ENCODE assay signal across 15 cellular contexts in the genomic region with DNA sequence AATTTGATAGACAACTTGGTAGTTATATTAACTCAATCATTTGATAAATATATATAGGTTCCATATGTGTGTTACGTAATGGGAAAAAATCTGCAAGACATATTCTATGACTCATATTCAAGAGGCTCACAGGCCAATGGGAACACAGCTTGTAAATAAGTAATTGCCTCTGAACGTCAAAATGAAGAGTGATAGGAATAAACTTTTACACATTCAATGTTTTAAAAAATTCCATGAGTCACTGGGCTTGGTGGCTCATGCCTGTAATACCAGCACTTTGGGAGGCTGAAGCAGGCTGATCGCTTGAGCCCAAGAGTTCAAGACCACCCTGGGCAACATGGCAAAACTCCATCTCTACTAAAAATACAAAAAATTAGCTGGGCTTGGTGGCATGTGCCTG.
DNase-seq lines count a peak whose midpoint lies in the region; ATAC-seq and TF ChIP-seq lines count a peak whose summit lies in the region.
"Had no signal": no experiment of that assay in that cellular context is flagged by ENCODE, and none has a peak within 500 bp of the region (broad histone marks: within the 10 kb centered on the region; RNA-seq: fewer than 3 reads in every experiment).

No MANE protein-coding gene starts in this region.

- no peak for ATAC-seq in HG03432 (IDR thresholded peaks at IDR 0.05; ENCODE audit: unreplicated experiment)
- ATAC-seq: activated naive CD4-positive, alpha-beta T cell treated with anti-CD3 and anti-CD28 coated beads, Interleukin-2, amount 50 U/mL, for 72 hours; esophagus mucosa had no signal

- peak; percentile 68 for DNase-seq in AG08396 (ENCODE audit: low spot score)
- DNase-seq in M059J (ENCODE audit: low read depth) = peak; percentile 99
- peak; percentile 95 for DNase-seq in amniotic epithelial cell (ENCODE audit: low read depth)
- peak; percentile 69 for DNase-seq in kidney epithelial cell (ENCODE audit: low read depth)
- DNase-seq in WERI-Rb-1 = no peak
- DNase-seq in HEK293T (ENCODE audit: extremely low spot score) = no peak
- DNase-seq in inferior parietal cortex (ENCODE audit: extremely low spot score) = no peak
- DNase-seq: activated CD4-positive, alpha-beta T cell treated with anti-CD3 and anti-CD28 coated beads, Interleukin-2, amount 10 ng/mL, durations not matched to agents 24 days and 14 days; mesendoderm; NCI-H1048; stimulated activated naive CD4-positive, alpha-beta T cell had no signal

- no peak overlapping the region for H3K27ac ChIP-seq in WERI-Rb-1

- H3K27me3 ChIP-seq in kidney epithelial cell (ENCODE audit: control insufficient read depth, insufficient read depth, low read length) = no peaks in the 10 kb centered on the region
- no peaks in the 10 kb centered on the region for H3K27me3 ChIP-seq in WERI-Rb-1 (ENCODE audit: insufficient read depth, low read depth, severe bottlenecking)

- no peak for TF ChIP-seq CTCF in kidney epithelial cell (IDR thresholded peaks at IDR 0.05; ENCODE audit: insufficient read depth, low read length, poor library complexity, severe bottlenecking)
- TF ChIP-seq CTCF in WERI-Rb-1 (IDR thresholded peaks at IDR 0.05; ENCODE audit: low read depth, low read length) = no peak

- POLR2A ChIA-PET in HEK293T (lab: Yijun Ruan, JAX) = no interaction called here

- CTCF ChIA-PET in HEK293T (lab: Yijun Ruan, JAX) = no interaction called here

- H3K36me3 ChIP-seq in kidney epithelial cell (ENCODE audit: control insufficient read depth, insufficient read depth, low read length) (no peaks in the 10 kb centered on the region), WERI-Rb-1 (no peaks in the 10 kb centered on the region)

- peaks cover 5% of the 10 kb centered on the region for H3K9me3 ChIP-seq in WERI-Rb-1 (ENCODE audit: severe bottlenecking)

- H3K4me3 ChIP-seq in kidney epithelial cell (ENCODE audit: low read depth, low read length) (no peak overlapping the region), WERI-Rb-1 (ENCODE audit: low read depth, low read length) (no peak overlapping the region)
- H3K4me3 ChIP-seq: skin epidermis had no signal

TF ChIP-seq in HEK293T, 16 proteins besides CTCF, POLR2A, EP300 and RAD21:
- TF ChIP-seq L3MBTL2 (conservative IDR thresholded peaks at IDR 0.05) = no peak
- TF ChIP-seq ARNT (IDR thresholded peaks at IDR 0.05) = no peak
- no peak for TF ChIP-seq BHLHE40 (IDR thresholded peaks at IDR 0.05; ENCODE audit: borderline replicate concordance)
- no peak for TF ChIP-seq CTBP1 (IDR thresholded peaks at IDR 0.05; ENCODE audit: borderline replicate concordance)
- TF ChIP-seq ELF4 (IDR thresholded peaks at IDR 0.05) = no peak
- no peak for TF ChIP-seq ZNF384 (IDR thresholded peaks at IDR 0.05)
- TF ChIP-seq FOXK2 (IDR thresholded peaks at IDR 0.05) = no peak
- TF ChIP-seq LEF1 (IDR thresholded peaks at IDR 0.05; ENCODE audit: borderline replicate concordance) = no peak
- no peak for TF ChIP-seq SUZ12 (IDR thresholded peaks at IDR 0.05)
- no peak for TF ChIP-seq FOXM1 (IDR thresholded peaks at IDR 0.05; ENCODE audit: borderline replicate concordance)
- no peak for TF ChIP-seq NFRKB (IDR thresholded peaks at IDR 0.05)
- TF ChIP-seq, protein P1, sequence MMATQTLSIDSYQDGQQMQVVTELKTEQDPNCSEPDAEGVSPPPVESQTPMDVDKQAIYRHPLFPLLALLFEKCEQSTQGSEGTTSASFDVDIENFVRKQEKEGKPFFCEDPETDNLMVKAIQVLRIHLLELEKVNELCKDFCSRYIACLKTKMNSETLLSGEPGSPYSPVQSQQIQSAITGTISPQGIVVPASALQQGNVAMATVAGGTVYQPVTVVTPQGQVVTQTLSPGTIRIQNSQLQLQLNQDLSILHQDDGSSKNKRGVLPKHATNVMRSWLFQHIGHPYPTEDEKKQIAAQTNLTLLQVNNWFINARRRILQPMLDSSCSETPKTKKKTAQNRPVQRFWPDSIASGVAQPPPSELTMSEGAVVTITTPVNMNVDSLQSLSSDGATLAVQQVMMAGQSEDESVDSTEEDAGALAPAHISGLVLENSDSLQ (IDR thresholded peaks at IDR 0.05) = no peak
- TF ChIP-seq TARDBP (IDR thresholded peaks at IDR 0.05) = no peak
- TF ChIP-seq FOXA1 (IDR thresholded peaks at IDR 0.05) = no peak

Comparison
In these comparisons a context has a peak if more than half of its experiments do, and no peak if none do; other contexts are left out.
1. DNase-seq: peak in AG08396 (single experiment), M059J (single experiment), amniotic epithelial cell (single experiment) and kidney epithelial cell (single experiment); none in WERI-Rb-1 (single experiment), HEK293T (single experiment) and inferior parietal cortex (single experiment).